8 cellular contexts compared by ENCODE assay signal in the genomic region with DNA sequence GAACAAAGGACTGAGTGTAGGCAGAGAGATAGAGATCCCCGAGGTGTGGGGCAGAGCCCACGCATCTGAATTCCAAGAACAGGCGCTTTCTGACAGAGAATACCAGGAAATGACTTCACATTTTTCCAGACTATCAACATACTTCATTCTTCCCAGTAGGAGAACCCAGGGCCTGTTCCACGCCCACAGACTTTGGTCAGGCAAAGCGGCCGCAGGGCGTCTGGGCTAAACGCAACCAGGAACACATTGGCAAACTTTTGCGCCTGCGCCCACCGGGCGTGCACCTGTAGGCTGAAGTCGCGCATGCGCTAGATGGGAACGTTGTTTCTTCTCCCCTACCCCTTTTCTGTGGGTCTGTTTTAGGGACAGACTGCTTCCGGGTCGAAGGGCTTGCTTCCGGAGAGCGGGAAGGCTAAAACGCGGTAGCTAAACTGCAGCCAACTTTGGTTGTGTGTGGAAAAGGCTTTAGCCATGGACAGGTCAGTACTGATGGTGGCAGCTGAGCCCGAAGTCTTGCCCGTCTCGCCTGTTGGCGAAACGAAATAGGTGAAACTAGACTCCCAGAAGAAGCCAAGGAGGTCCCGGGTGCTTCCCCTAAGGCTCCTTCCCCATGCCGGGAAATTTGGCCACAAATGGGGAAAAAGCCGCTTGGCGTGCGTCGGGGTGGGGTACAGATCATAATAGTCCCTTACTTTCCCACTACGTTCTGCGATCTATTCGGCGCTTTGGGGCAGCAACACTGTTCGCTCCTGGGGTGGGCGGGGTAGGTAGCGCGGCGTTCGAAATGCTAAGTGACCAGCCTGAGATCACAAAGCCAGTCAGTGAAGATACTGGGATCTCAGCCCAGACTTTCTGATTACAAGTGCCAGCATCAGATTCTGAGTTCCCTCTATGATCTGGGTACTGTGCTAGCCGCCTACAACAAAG.
DNase-seq lines count a peak whose midpoint lies in the region; ATAC-seq and TF ChIP-seq lines count a peak whose summit lies in the region.

NUP107 (plus strand) TSS at position 384 of the 927 bp plus-strand sequence; CDS start at position 472, 88 bp downstream.

- ATAC-seq in GM19035 (IDR thresholded peaks at IDR 0.05; ENCODE audit: unreplicated experiment) (peak; percentile 98), HG03354 (IDR thresholded peaks at IDR 0.05; ENCODE audit: poor library complexity, severe bottlenecking, unreplicated experiment) (peak; percentile 98)

- DNase-seq in AG09319 (ENCODE audit: extremely low read depth, low read depth) (peak; percentile 98), NCI-H446 treated with DMSO at 0.1 percent for 48 hours (lab: John Stamatoyannopoulos, UW) (peak; percentile 95), cerebellar nuclear complex (lab: John Stamatoyannopoulos, UW) (peak; percentile 52 to 70), islet precursor cell (peak; percentile 100)
- DNase-seq in activated CD4-positive, CD25-positive, alpha-beta regulatory T cell treated with anti-CD3 and anti-CD28 coated beads, Interleukin-2, amount 50 U/mL, for 72 hours: peak; percentile 96
- peak; percentile 95 to 97 (median 96) for DNase-seq in stimulated activated CD4-positive, alpha-beta T cell treated with anti-CD3 and anti-CD28 coated beads, Interleukin-12 subunit alpha, Interleukin-12 subunit beta, amount 100 ng/mL, for 48 hours (ENCODE audit: low read depth in 2 of 3, low spot score in 1 of 3)

- peak; percentile 17 for TF ChIP-seq CTCF in AG09319 (IDR thresholded peaks at IDR 0.05; ENCODE audit: low read depth, low read length)

Comparison
In these comparisons a context has a peak if more than half of its experiments do, and no peak if none do; other contexts are left out.
1. Peak in every context shown above with its lines: DNase-seq and ATAC-seq.